ENCODE assay signal across 11 cellular contexts in genomic region chr2:197075754-197076337, GRCh38.
A peak's percentile ranks its signal among the peaks of the same experiment; 100 is the strongest.
DNase-seq lines count a peak whose midpoint lies in the region; ATAC-seq, FAIRE-seq and TF ChIP-seq lines count a peak whose summit lies in the region.
"Had no signal": no experiment of that assay in that cellular context is flagged by ENCODE, and none has a peak within 500 bp of the region (broad histone marks: within the 10 kb centered on the region; RNA-seq: fewer than 3 reads in every experiment).

No MANE protein-coding gene starts in this region.

- H2BK12ac ChIP-seq in H9 (ENCODE audit: insufficient read length, low read depth, low read length) = no peak overlapping the region

- H3K27me3 Mint-ChIP-seq in CD4-positive, CD25-positive, alpha-beta regulatory T cell = no peaks in the 10 kb centered on the region
- no peaks in the 10 kb centered on the region for H3K27me3 Mint-ChIP-seq in H9 (ENCODE audit: low read depth)
- H3K27me3 Mint-ChIP-seq: IgD-negative memory B cell; stimulated activated naive B cell treated with anti-CD40 and anti-IgM and Interleukin-4, amounts not matched to agents 10 μg/mL and 1 μg/mL and 100 μg/mL, for 72 hours had no signal

- ATAC-seq in CD4-positive, CD25-positive, alpha-beta regulatory T cell (ENCODE audit: low read depth in 2 of 2) = no peak
- ATAC-seq in HepG2 (peak; percentile 54; the same call in 2 of the 3 replicates), HG03108 (IDR thresholded peaks at IDR 0.05; ENCODE audit: unreplicated experiment) (no peak)
- ATAC-seq: stimulated activated naive B cell treated with anti-CD40 and anti-IgM and Interleukin-4, amounts not matched to agents 10 μg/mL and 1 μg/mL and 100 μg/mL, for 72 hours had no signal

- no peak overlapping the region for H3K18ac ChIP-seq in H9 (ENCODE audit: insufficient read length, low read depth, low read length)

- H3K4me3 ChIP-seq in CD4-positive, CD25-positive, alpha-beta regulatory T cell (ENCODE audit: low read depth, low read length) = no peak overlapping the region
- no peak overlapping the region for H3K4me3 ChIP-seq in HepG2 (replicated peaks in 1 of 3; ENCODE audit: insufficient read depth in 1 of 3, low read depth in 2 of 3, low read length in 3 of 3)

- in situ Hi-C loops in HepG2 (cut with HindIII; ENCODE audit: extremely low pct_ligation_motif_present, low pct_unique_long_range_greater_than_20kb) = no loop called here

- no peak overlapping the region for H2BK120ac ChIP-seq in H9 (ENCODE audit: low read depth, low read length, poor library complexity, severe bottlenecking)

- no peaks in the 10 kb centered on the region for H3K79me1 ChIP-seq in H9 (ENCODE audit: insufficient read depth, low read depth, low read length, poor library complexity, severe bottlenecking)

- H2AFZ ChIP-seq in H9 (ENCODE audit: low read length) (no peak overlapping the region), HepG2 (ENCODE audit: low read length) (no peak overlapping the region)

- H3K9me3 Mint-ChIP-seq in CD4-positive, CD25-positive, alpha-beta regulatory T cell = peaks cover 0 to 13% (median 2%) of the 10 kb centered on the region in 7 donors
- no peaks in the 10 kb centered on the region for H3K9me3 Mint-ChIP-seq in H9
- H3K9me3 Mint-ChIP-seq: IgD-negative memory B cell had no signal

- no peak overlapping the region for H2BK15ac ChIP-seq in H9 (ENCODE audit: low read depth, low read length)

- no peak overlapping the region for H4K91ac ChIP-seq in H9 (ENCODE audit: insufficient read length, low read depth, low read length)

- H4K8ac ChIP-seq in H9 (replicated peaks; ENCODE audit: insufficient read length, low read depth, low read length) = no peak overlapping the region

- TF ChIP-seq CTCF in H9 (conservative IDR thresholded peaks at IDR 0.05) = peak; percentile 68
- peak; percentile 57 for TF ChIP-seq CTCF in HepG2 (CRISPR knock-in tag; IDR thresholded peaks at IDR 0.05)

- no peak overlapping the region for H3T11ph ChIP-seq in H9 (ENCODE audit: low read length)

- H2AK5ac ChIP-seq in H9 (ENCODE audit: insufficient read length, low read length) = no peak overlapping the region

- H3K27ac ChIP-seq in CD4-positive, CD25-positive, alpha-beta regulatory T cell (ENCODE audit: insufficient read depth, low read length, poor library complexity, severe bottlenecking) = no peak overlapping the region
- no peak overlapping the region for H3K27ac ChIP-seq in H9 (ENCODE audit: insufficient read length, low read depth, low read length)
- no peak overlapping the region for H3K27ac ChIP-seq in HepG2 (ENCODE audit: extremely low read length, insufficient read depth, low read length)

- no peaks in the 10 kb centered on the region for H3K9me3 ChIP-seq in CD4-positive, CD25-positive, alpha-beta regulatory T cell (ENCODE audit: control insufficient read depth in 2 of 2, low read length in 2 of 2)
- H3K9me3 ChIP-seq in H9 (ENCODE audit: control insufficient read depth, low read depth, low read length) (no peaks in the 10 kb centered on the region), HepG2 (ENCODE audit: low read length) (no peaks in the 10 kb centered on the region)

- no peaks in the 10 kb centered on the region for H3K79me2 ChIP-seq in H9 (ENCODE audit: insufficient read depth, low read length)
- no peaks in the 10 kb centered on the region for H3K79me2 ChIP-seq in HepG2 (ENCODE audit: insufficient read depth, low read length)

- no peak for FAIRE-seq in HepG2 (lab: Jason Lieb, UNC)
- FAIRE-seq: colon had no signal

- intact Hi-C loops in HepG2 (cut with micrococcal nuclease; ENCODE audit: unreplicated experiment) = loop anchor here (1.0 kb wide), 1 partner anchor 302 kb away; no protein-coding TSS in a partner anchor

- no peaks in the 10 kb centered on the region for H3K27me3 ChIP-seq in CD4-positive, CD25-positive, alpha-beta regulatory T cell (ENCODE audit: control insufficient read depth, insufficient read depth, low read length)
- H3K27me3 ChIP-seq in H9 (ENCODE audit: insufficient read depth, low read length) (no peaks in the 10 kb centered on the region), HepG2 (ENCODE audit: control insufficient read depth in 1 of 2, insufficient read depth in 2 of 2, low read length in 2 of 2) (no peaks in the 10 kb centered on the region)

- peak in 1 of 3 donors; percentile 39 for DNase-seq in CD4-positive, CD25-positive, alpha-beta regulatory T cell
- no peak for DNase-seq in H9
- peak; percentile 25 for DNase-seq in amniotic epithelial cell (ENCODE audit: low read depth)
- DNase-seq in HepG2 (ENCODE audit: low spot score) = peak; percentile 10
- DNase-seq in activated CD8-positive, alpha-beta memory T cell treated with anti-CD3 and anti-CD28 coated beads, Interleukin-2, amount 50 U/mL, for 4 hours = no peak
- no peak for DNase-seq in kidney tubule cell (ENCODE audit: low spot score)
- DNase-seq in NCI-H526 treated with DMSO at 0.1 percent for 48 hours (lab: John Stamatoyannopoulos, UW) = no peak
- DNase-seq: stimulated activated naive B cell treated with anti-CD40 and anti-IgM and Interleukin-4, amounts not matched to agents 10 μg/mL and 1 μg/mL and 100 μg/mL, for 72 hours had no signal

- no peak overlapping the region for H2BK5ac ChIP-seq in H9 (ENCODE audit: insufficient read length, low read length)

- no peak for TF ChIP-seq POLR2A in HepG2 (IDR thresholded peaks at IDR 0.05; ENCODE audit: insufficient read depth in 1 of 2, low read depth in 2 of 2, low read length in 2 of 2)

- H3K9ac ChIP-seq in H9 (ENCODE audit: extremely low read depth, insufficient read length, low read length) (no peak overlapping the region), HepG2 (ENCODE audit: insufficient read depth, low read depth, low read length) (no peak overlapping the region)

- H3K14ac ChIP-seq in H9 (ENCODE audit: insufficient read depth, low read length) = no peak overlapping the region

- TF ChIP-seq EP300 in HepG2 (IDR thresholded peaks at IDR 0.05; ENCODE audit: low read depth in 2 of 2, low read length in 2 of 2) (no peak), HepG2 (CRISPR knock-in tag; IDR thresholded peaks at IDR 0.05; ENCODE audit: borderline replicate concordance) (no peak)

- POLR2A ChIA-PET in HepG2 (lab: Yijun Ruan, JAX) = no interaction called here

- H2BK20ac ChIP-seq in H9 (ENCODE audit: low read depth, low read length, poor library complexity, severe bottlenecking) = no peak overlapping the region

- no peaks in the 10 kb centered on the region for H3K23me2 ChIP-seq in H9 (ENCODE audit: insufficient read length, low read depth, low read length, poor library complexity, severe bottlenecking)

- H3K56ac ChIP-seq in H9 (ENCODE audit: insufficient read length, low read depth, low read length) = no peak overlapping the region

- peaks cover 86% of the 10 kb centered on the region for H3K36me3 Mint-ChIP-seq in CD4-positive, CD25-positive, alpha-beta regulatory T cell
- H3K36me3 Mint-ChIP-seq in H9 (ENCODE audit: insufficient read depth in 1 of 3, low read depth in 3 of 3) = no peaks in the 10 kb centered on the region

- H4K5ac ChIP-seq in H9 (ENCODE audit: insufficient read length, low read depth, low read length) = no peak overlapping the region

- no peak overlapping the region for H3K4ac ChIP-seq in H9 (ENCODE audit: low read depth, low read length)

- WGBS in H9 (ENCODE audit: extremely low coverage, insufficient read length, low lambda C conversion rate) = no CpG with 5 or more reads among the region's 7 CpGs
- 45% methylated on average over 7 of the region's 7 CpGs for WGBS in HepG2 (ENCODE audit: low lambda C conversion rate)

- H3K27ac Mint-ChIP-seq in CD4-positive, CD25-positive, alpha-beta regulatory T cell = peak overlapping the region in 2 of 3 donors; percentile 78 to 79
- no peak overlapping the region for H3K27ac Mint-ChIP-seq in H9
- H3K27ac Mint-ChIP-seq: stimulated activated naive B cell treated with anti-CD40 and anti-IgM and Interleukin-4, amounts not matched to agents 10 μg/mL and 1 μg/mL and 100 μg/mL, for 72 hours had no signal

- H3K4me1 ChIP-seq in CD4-positive, CD25-positive, alpha-beta regulatory T cell (ENCODE audit: control insufficient read depth, insufficient read depth, low read length, poor library complexity, severe bottlenecking) = peaks cover 18% of the 10 kb centered on the region
- H3K4me1 ChIP-seq in H9 (ENCODE audit: insufficient read depth, low read length) (0 out of 2 replicates have a peak, but pooled peaks cover 3% of the 10 kb centered on the region), HepG2 (ENCODE audit: insufficient read depth, low read length) (no peaks in the 10 kb centered on the region)

- peaks cover 33 to 45% (median 40%) of the 10 kb centered on the region in 4 donors for H3K4me1 Mint-ChIP-seq in CD4-positive, CD25-positive, alpha-beta regulatory T cell
- peaks cover 0 to 5% of the 10 kb centered on the region in 2 experiments; a peak in 3 of 4 replicates for H3K4me1 Mint-ChIP-seq in H9

- H3K4me2 ChIP-seq in H9 (ENCODE audit: insufficient read depth, insufficient read length, low read length) (no peak overlapping the region), HepG2 (ENCODE audit: low read depth, low read length) (no peak overlapping the region)

- BruUV-seq in HepG2 (replicated peaks; lab: Mats Ljungman, UMichigan) = no TSS peak

- H3K23ac ChIP-seq in H9 (ENCODE audit: insufficient read length, low read depth, low read length) = no peak overlapping the region

- CTCF ChIA-PET in HepG2 (lab: Yijun Ruan, JAX; ENCODE audit: low intra/inter-chr PET ratio, low total read pairs) = interaction anchor here (1.4 to 1.8 kb wide), 3 partner anchors 93 to 702 kb away, joined by 3 to 10 read pairs (median 4); no protein-coding TSS in a partner anchor

- H3K36me3 ChIP-seq in CD4-positive, CD25-positive, alpha-beta regulatory T cell (ENCODE audit: control insufficient read depth, insufficient read depth, low read length) = peaks cover 86% of the 10 kb centered on the region
- no peaks in the 10 kb centered on the region for H3K36me3 ChIP-seq in HepG2 (replicated peaks in 1 of 2; ENCODE audit: control insufficient read depth in 1 of 2, insufficient read depth in 2 of 2, low read length in 2 of 2)

- no peak overlapping the region for H3K4me3 Mint-ChIP-seq in CD4-positive, CD25-positive, alpha-beta regulatory T cell
- H3K4me3 Mint-ChIP-seq in H9 = no peak overlapping the region
- H3K4me3 Mint-ChIP-seq: stimulated activated naive B cell treated with anti-CD40 and anti-IgM and Interleukin-4, amounts not matched to agents 10 μg/mL and 1 μg/mL and 100 μg/mL, for 72 hours had no signal

- H4K20me1 ChIP-seq in H9 (ENCODE audit: control insufficient read depth, insufficient read depth, insufficient read length) (no peaks in the 10 kb centered on the region), HepG2 (ENCODE audit: insufficient read depth, low read length) (no peaks in the 10 kb centered on the region)

- peak; percentile 48; the same call in 1 of the 2 replicates for TF ChIP-seq RAD21 in HepG2 (CRISPR knock-in tag; IDR thresholded peaks at IDR 0.05)

Comparison
In these comparisons a context has a peak if more than half of its experiments do, and no peak if none do; other contexts are left out.
1. DNase-seq: peak in amniotic epithelial cell (single experiment) and HepG2 (single experiment); none in H9 (single experiment), activated CD8-positive, alpha-beta memory T cell treated with anti-CD3 and anti-CD28 coated beads, Interleukin-2, amount 50 U/mL, for 4 hours (single experiment), kidney tubule cell (single experiment) and NCI-H526 treated with DMSO at 0.1 percent for 48 hours (single experiment).
2. H3K27ac Mint-ChIP-seq: peak in CD4-positive, CD25-positive, alpha-beta regulatory T cell (2 of 3); none in H9 (0 of 3).